Comparison of ENCODE assay signal across 8 cellular contexts in genomic region chr10:102133373-102134195, GRCh38. TPM values are rescaled to one million over a fixed set of nuclear protein-coding genes. Genes with fewer than 3 reads are reported as not detected.
DNase-seq lines count a peak whose midpoint lies in the region; ATAC-seq, FAIRE-seq and TF ChIP-seq lines count a peak whose summit lies in the region.

No MANE protein-coding gene starts in this region.

- intact Hi-C loops in ascending aorta (cut with DNase I): loop anchor here (1.0 to 5.0 kb wide), 3 partner anchors 13 to 111 kb away; partner anchors contain the start of genes ARMH3, GBF1 and LDB1
- intact Hi-C loops in psoas muscle (cut with DNase I): loop anchor here (2.0 kb wide), 1 partner anchor 17 kb away; no protein-coding TSS in a partner anchor

- H3K9me3 ChIP-seq in ascending aorta (no peaks in the 10 kb centered on the region), psoas muscle (no peaks in the 10 kb centered on the region)

- peak overlapping the region; percentile 93 to 97 for H3K27ac ChIP-seq in ascending aorta
- H3K27ac ChIP-seq in psoas muscle: peak overlapping the region; percentile 99

- TF ChIP-seq CTCF in ascending aorta (IDR thresholded peaks at IDR 0.05) (no peak), psoas muscle (IDR thresholded peaks at IDR 0.05) (no peak)

- peak; percentile 23 for FAIRE-seq in HTR-8/SVneo (lab: Jason Lieb, UNC)

- DNase-seq in G401 (ENCODE audit: low spot score): peak; percentile 43
- peak; percentile 73 for DNase-seq in HTR-8/SVneo (ENCODE audit: insufficient read length, low spot score)
- peak; percentile 55 for DNase-seq in SKM-1 treated with dmso at 0.1 percent for 144 hours (lab: John Stamatoyannopoulos, UW; ENCODE audit: unreplicated experiment)
- DNase-seq in ascending aorta (ENCODE audit: low spot score in 2 of 2): peak in 1 of 2 donors; percentile 85
- DNase-seq in hepatic stellate cell (ENCODE audit: low spot score): peak; percentile 80
- peak; percentile 86 to 91 for DNase-seq in psoas muscle
- DNase-seq in GM19240 (ENCODE audit: insufficient read length, low spot score): no peak
- DNase-seq in cortex of kidney (lab: John Stamatoyannopoulos, UW): no peak

- no peaks in the 10 kb centered on the region for H3K27me3 ChIP-seq in ascending aorta
- no peaks in the 10 kb centered on the region for H3K27me3 ChIP-seq in psoas muscle (ENCODE audit: insufficient read depth in 3 of 3, low read length in 2 of 3)

- 1 to 2% (median 1%) methylated on average over 35 to 48 of the region's 48 CpGs for WGBS in psoas muscle, 3 donors

- ATAC-seq in psoas muscle: peak; percentile 65 to 78 (median 72)

- H3K4me1 ChIP-seq in ascending aorta (peaks cover 5 to 17% of the 10 kb centered on the region in 2 donors), psoas muscle (peaks cover 27% of the 10 kb centered on the region)

- H3K4me3 ChIP-seq in ascending aorta: peak overlapping the region; percentile 76 to 81
- H3K4me3 ChIP-seq in psoas muscle: peak overlapping the region; percentile 100

- in situ Hi-C loops in G401 (cut with HindIII; ENCODE audit: low sequenced_read_pairs): no loop called here

- H3K36me3 ChIP-seq in ascending aorta (peaks cover 9 to 11% of the 10 kb centered on the region in 2 donors), psoas muscle (ENCODE audit: insufficient read depth in 1 of 2, low read depth in 1 of 2) (peaks cover 0 to 14% of the 10 kb centered on the region in 2 donors)

RNA-seq across cellular contexts. Expression of gene PPRC1, which starts 0.7 kb away (rescaled TPM):
- 3.8 and 7.0 TPM in 2 replicates for total RNA-seq in G401 (2014; rRNA removed; shearing (Covaris generic))
- total RNA-seq in ascending aorta (30.7 TPM), psoas muscle (10 to 100 TPM; 14.9 to 57.5 (median 32.1) TPM)
- polyA plus RNA-seq in psoas muscle: 10 to 100 TPM; 14.7 to 32.2 (median 15.5) TPM

RNA-seq across cellular contexts. Expression of gene LDB1, which starts 13.4 kb away (rescaled TPM):
- 59.7 and 62.5 TPM in 2 replicates for total RNA-seq in G401 (2014; rRNA removed; shearing (Covaris generic))
- total RNA-seq in ascending aorta (29.8 TPM), psoas muscle (10 to 100 TPM; 22.0 to 29.8 (median 26.8) TPM)
- 10 to 100 TPM; 13.9 to 24.9 (median 14.6) TPM for polyA plus RNA-seq in psoas muscle

RNA-seq across cellular contexts. Expression of gene NOLC1, which starts 18.6 kb away (rescaled TPM):
- total RNA-seq in G401 (2014; rRNA removed; shearing (Covaris generic)): 137 and 202 TPM in 2 replicates
- total RNA-seq in ascending aorta (33.3 TPM), psoas muscle (10 to 100 TPM; 38.7 to 86.1 (median 64.4) TPM)
- polyA plus RNA-seq in psoas muscle: 10 to 100 TPM; 25.8 to 77.5 (median 54.1) TPM

Comparison
In these comparisons a context has a peak if more than half of its experiments do, and no peak if none do; other contexts are left out.
1. DNase-seq: peak in G401 (single experiment), HTR-8/SVneo (single experiment), SKM-1 treated with dmso at 0.1 percent for 144 hours (single experiment), hepatic stellate cell (single experiment) and psoas muscle (2 of 2); none in GM19240 (single experiment) and cortex of kidney (single experiment).